18 cellular contexts compared by ENCODE assay signal in genomic region chr2:213156682-213157081, GRCh38.
"Had no signal": no experiment of that assay in that cellular context is flagged by ENCODE, and none has a peak within 500 bp of the region (broad histone marks: within the 10 kb centered on the region; RNA-seq: fewer than 3 reads in every experiment).

No MANE protein-coding gene starts in this region.

- H3K27me3 ChIP-seq: ascending aorta, breast epithelium, pancreas, sigmoid colon, spleen had no signal

- H3K4me3 Mint-ChIP-seq: activated CD4-positive, alpha-beta T cell treated with anti-CD3 and anti-CD28 coated beads, Interleukin-2, amount 10 ng/mL, durations not matched to agents 7 days and 5 days; activated T-helper 17 cell treated with anti-CD3 and anti-CD28 coated beads, Interleukin-2, amount 50 U/mL, for 72 hours; immature natural killer cell; naive thymus-derived CD4-positive, alpha-beta T cell had no signal

- H3K36me3 Mint-ChIP-seq: naive thymus-derived CD4-positive, alpha-beta T cell had no signal

- H3K9me3 Mint-ChIP-seq: activated CD4-positive, alpha-beta T cell treated with anti-CD3 and anti-CD28 coated beads, Interleukin-2, amount 10 ng/mL, durations not matched to agents 7 days and 5 days; activated T-helper 17 cell treated with anti-CD3 and anti-CD28 coated beads, Interleukin-2, amount 50 U/mL, for 72 hours; immature natural killer cell had no signal

- H3K36me3 ChIP-seq: ascending aorta, breast epithelium, pancreas, sigmoid colon, spleen, transverse colon had no signal

- H3K4me1 ChIP-seq: breast epithelium had no signal

- DNase-seq: activated CD4-positive, alpha-beta T cell treated with anti-CD3 and anti-CD28 coated beads, Interleukin-2, amount 10 ng/mL, durations not matched to agents 7 days and 5 days; activated CD4-positive, CD25-positive, alpha-beta regulatory T cell; activated naive CD4-positive, alpha-beta T cell treated with Interleukin-2 at 50 U/mL for 16 hours; cerebellar nuclear complex; effector CD8-positive, alpha-beta T cell; foreskin melanocyte; head of caudate nucleus; immature natural killer cell; left cardiac atrium; pancreas; sigmoid colon; spleen; substantia nigra; transverse colon had no signal

- ATAC-seq: left cardiac atrium, pancreas had no signal

- H3K27ac Mint-ChIP-seq: activated CD4-positive, alpha-beta T cell treated with anti-CD3 and anti-CD28 coated beads, Interleukin-2, amount 10 ng/mL, durations not matched to agents 7 days and 5 days; activated T-helper 17 cell treated with anti-CD3 and anti-CD28 coated beads, Interleukin-2, amount 50 U/mL, for 72 hours; immature natural killer cell had no signal

- H3K4me3 ChIP-seq: ascending aorta, breast epithelium, pancreas, sigmoid colon, spleen, transverse colon had no signal

- H3K9me3 ChIP-seq: ascending aorta, breast epithelium, pancreas, sigmoid colon, spleen, transverse colon had no signal
